Comparison of ENCODE assay signal across 8 cellular contexts in genomic region chr10:95291634-95292039, GRCh38. TPM values are rescaled to one million over a fixed set of nuclear protein-coding genes. Genes with fewer than 3 reads are reported as not detected.
A peak's percentile ranks its signal among the peaks of the same experiment; 100 is the strongest.
DNase-seq lines count a peak whose midpoint lies in the region; TF ChIP-seq lines count a peak whose summit lies in the region.

No MANE protein-coding gene starts in this region.

- DNase-seq in T-helper 2 cell treated with Interferon-gamma antibody and Interleukin-4, amounts not matched to agents 5 μg/mL and 100 μg/mL, for 36 hours (ENCODE audit: low spot score) = no peak
- DNase-seq in T-helper 2 cell (no peak), MM.1S (no peak), chondrocyte (ENCODE audit: low spot score) (no peak), smooth muscle cell (lab: John Stamatoyannopoulos, UW; ENCODE audit: unreplicated experiment) (no peak), activated gamma-delta T cell treated with Interleukin-2 at 50 U/mL for 16 hours (no peak), NCI-H2171 (lab: John Stamatoyannopoulos, UW) (no peak), anterior cingulate cortex (lab: John Stamatoyannopoulos, UW) (no peak)

- H3K9me3 ChIP-seq in MM.1S (replicated peaks; ENCODE audit: insufficient read depth, low read length) (no peaks in the 10 kb centered on the region), smooth muscle cell (replicated peaks; ENCODE audit: low read depth) (no peaks in the 10 kb centered on the region)

- H3K36me3 ChIP-seq in MM.1S (replicated peaks; ENCODE audit: insufficient read depth, low read length) = no peaks in the 10 kb centered on the region
- no peaks in the 10 kb centered on the region for H3K36me3 ChIP-seq in smooth muscle cell (ENCODE audit: low read depth)

- H3K27ac ChIP-seq in MM.1S (ENCODE audit: low read length) (peak overlapping the region; percentile 62; the same call in 1 of the 2 replicates), smooth muscle cell (ENCODE audit: low read depth) (no peak overlapping the region)

- H3K9me3 Mint-ChIP-seq in T-helper 2 cell treated with Interferon-gamma antibody and Interleukin-4, amounts not matched to agents 5 μg/mL and 100 μg/mL, for 36 hours = no peaks in the 10 kb centered on the region
- no peaks in the 10 kb centered on the region for H3K9me3 Mint-ChIP-seq in chondrocyte (ENCODE audit: low read depth)

- H3K27me3 Mint-ChIP-seq in T-helper 2 cell treated with Interferon-gamma antibody and Interleukin-4, amounts not matched to agents 5 μg/mL and 100 μg/mL, for 36 hours (ENCODE audit: low read depth) = peaks cover 41% of the 10 kb centered on the region
- no peaks in the 10 kb centered on the region for H3K27me3 Mint-ChIP-seq in chondrocyte (ENCODE audit: low read depth)

- H3F3A ChIP-seq in MM.1S (ENCODE audit: insufficient read depth, low read length) = peaks cover 48% of the 10 kb centered on the region
- peaks cover 7% of the 10 kb centered on the region for H3F3A ChIP-seq in smooth muscle cell (ENCODE audit: low read depth)

- H3K9me2 ChIP-seq in MM.1S (replicated peaks; ENCODE audit: insufficient read depth, low read length) = no peaks in the 10 kb centered on the region

- H3K9ac ChIP-seq in MM.1S (ENCODE audit: low read length) (no peak overlapping the region), smooth muscle cell (ENCODE audit: low read depth) (no peak overlapping the region)

- peaks cover 38% of the 10 kb centered on the region for H3K79me2 ChIP-seq in MM.1S (ENCODE audit: low read length)
- peaks cover 38% of the 10 kb centered on the region for H3K79me2 ChIP-seq in smooth muscle cell (ENCODE audit: low read depth)

- no peak for TF ChIP-seq CTCF in MM.1S (IDR thresholded peaks at IDR 0.05; ENCODE audit: low read length)
- TF ChIP-seq CTCF in chondrocyte (IDR thresholded peaks at IDR 0.05) = no peak
- no peak for TF ChIP-seq CTCF in smooth muscle cell (IDR thresholded peaks at IDR 0.05; ENCODE audit: borderline replicate concordance, insufficient read depth, poor library complexity, severe bottlenecking)

- H3K36me3 Mint-ChIP-seq in T-helper 2 cell treated with Interferon-gamma antibody and Interleukin-4, amounts not matched to agents 5 μg/mL and 100 μg/mL, for 36 hours (ENCODE audit: low read depth) = no peaks in the 10 kb centered on the region
- H3K36me3 Mint-ChIP-seq in chondrocyte (ENCODE audit: low read depth) = no peaks in the 10 kb centered on the region

- H2AFZ ChIP-seq in MM.1S (ENCODE audit: low read length) (peak overlapping the region; percentile 66), smooth muscle cell (ENCODE audit: low read depth) (no peak overlapping the region)

- H3K4me1 Mint-ChIP-seq in T-helper 2 cell treated with Interferon-gamma antibody and Interleukin-4, amounts not matched to agents 5 μg/mL and 100 μg/mL, for 36 hours (ENCODE audit: low read depth) = peaks cover 46% of the 10 kb centered on the region
- H3K4me1 Mint-ChIP-seq in chondrocyte (ENCODE audit: low read depth) = peaks cover 51% of the 10 kb centered on the region

- peak overlapping the region; percentile 82 for H3K4me3 Mint-ChIP-seq in T-helper 2 cell treated with Interferon-gamma antibody and Interleukin-4, amounts not matched to agents 5 μg/mL and 100 μg/mL, for 36 hours
- H3K4me3 Mint-ChIP-seq in chondrocyte (ENCODE audit: unreplicated experiment) = peak overlapping the region; percentile 64

- H3K27me3 ChIP-seq in MM.1S (replicated peaks; ENCODE audit: insufficient read depth, low read length) (no peaks in the 10 kb centered on the region), smooth muscle cell (ENCODE audit: low read depth) (no peaks in the 10 kb centered on the region)

- 76% methylated on average over 7 of the region's 7 CpGs for WGBS in smooth muscle cell (ENCODE audit: low lambda C conversion rate)

- H3K4me2 ChIP-seq in MM.1S (ENCODE audit: low read depth, low read length) = peak overlapping the region; percentile 77; the same call in 1 of the 2 replicates
- peak overlapping the region; percentile 94 for H3K4me2 ChIP-seq in smooth muscle cell

- H3K4me1 ChIP-seq in MM.1S (ENCODE audit: low read length) = peaks cover 63% of the 10 kb centered on the region
- peaks cover 10% of the 10 kb centered on the region for H3K4me1 ChIP-seq in smooth muscle cell (ENCODE audit: low read depth)

- H4K20me1 ChIP-seq in MM.1S (ENCODE audit: insufficient read depth, low read length) = no peaks in the 10 kb centered on the region
- H4K20me1 ChIP-seq in smooth muscle cell (ENCODE audit: low read depth) = peaks cover 29% of the 10 kb centered on the region

- H3K4me3 ChIP-seq in MM.1S (ENCODE audit: low read length) (no peak overlapping the region), smooth muscle cell (no peak overlapping the region)

- H3K27ac Mint-ChIP-seq in T-helper 2 cell treated with Interferon-gamma antibody and Interleukin-4, amounts not matched to agents 5 μg/mL and 100 μg/mL, for 36 hours = peak overlapping the region; percentile 62
- H3K27ac Mint-ChIP-seq in chondrocyte (ENCODE audit: unreplicated experiment) = no peak overlapping the region

RNA-seq across cellular contexts. Expression of gene PDLIM1, which starts 0.8 kb away (rescaled TPM):
- total RNA-seq in chondrocyte = 94.1 to 113 TPM (median 110 TPM) in 3 replicates
- total RNA-seq in smooth muscle cell = 72.4 and 102 TPM in 2 replicates
- 187 and 318 TPM in 2 replicates for polyA plus RNA-seq in smooth muscle cell
